In the genomic region with DNA sequence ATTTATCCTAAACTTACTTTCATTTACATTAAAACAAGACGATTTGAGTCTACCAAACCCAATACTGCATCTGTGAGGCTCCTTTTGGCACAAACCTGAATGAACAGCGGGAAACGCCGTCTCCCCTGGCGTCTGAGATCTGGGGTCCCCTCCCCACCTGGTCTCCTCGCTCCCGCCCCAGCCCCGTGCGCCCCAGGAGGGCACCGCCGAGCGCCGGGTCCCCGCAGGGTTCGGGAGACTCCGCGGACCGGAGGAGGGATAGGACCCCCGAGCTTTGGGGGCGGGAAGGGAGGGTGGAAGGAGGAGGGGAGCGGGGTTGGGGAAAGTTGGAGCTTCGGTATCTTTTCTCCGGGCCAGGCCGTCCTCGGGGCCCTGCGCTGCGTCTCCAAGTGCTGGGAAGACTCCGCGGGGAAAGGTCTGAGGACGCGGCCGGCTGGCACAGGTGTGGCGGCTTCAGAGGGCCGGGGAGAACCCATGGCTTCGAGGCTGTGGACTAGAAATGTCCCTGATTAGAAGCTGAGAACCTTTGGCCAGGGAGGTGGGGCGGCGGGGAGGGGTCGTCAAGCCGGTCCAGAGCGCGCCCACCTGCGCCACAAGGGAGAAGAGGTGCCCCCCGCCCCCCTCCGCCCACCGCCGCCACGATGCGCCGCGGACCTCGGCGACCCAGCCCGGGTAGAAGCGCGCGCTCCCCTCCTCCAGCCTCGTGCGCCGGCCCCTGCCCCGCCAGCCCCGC, we compare ENCODE assay signal across 8 cellular contexts. TPM values are rescaled to one million over a fixed set of nuclear protein-coding genes. Genes with fewer than 3 reads are reported as not detected.
A peak's percentile ranks its signal among the peaks of the same experiment; 100 is the strongest.
DNase-seq lines count a peak whose midpoint lies in the region; TF ChIP-seq lines count a peak whose summit lies in the region.

No MANE protein-coding gene starts in this region.

- TF ChIP-seq CTCF in tibial nerve (IDR thresholded peaks at IDR 0.05) = no peak

- no peak overlapping the region for H3K27ac Mint-ChIP-seq in activated CD4-positive, alpha-beta T cell treated with anti-CD3 and anti-CD28 coated beads, Interleukin-2, amount 10 ng/mL, durations not matched to agents 7 days and 5 days
- H3K27ac Mint-ChIP-seq in activated naive CD8-positive, alpha-beta T cell treated with anti-CD3 and anti-CD28 coated beads for 36 hours = peak overlapping the region; percentile 77

- peaks cover 21% of the 10 kb centered on the region for H3K4me1 Mint-ChIP-seq in activated CD4-positive, alpha-beta T cell treated with anti-CD3 and anti-CD28 coated beads, Interleukin-2, amount 10 ng/mL, durations not matched to agents 7 days and 5 days
- H3K4me1 Mint-ChIP-seq in activated naive CD8-positive, alpha-beta T cell treated with anti-CD3 and anti-CD28 coated beads for 36 hours = peaks cover 54% of the 10 kb centered on the region

- H3K36me3 Mint-ChIP-seq in activated CD4-positive, alpha-beta T cell treated with anti-CD3 and anti-CD28 coated beads, Interleukin-2, amount 10 ng/mL, durations not matched to agents 7 days and 5 days (ENCODE audit: low read depth) = no peaks in the 10 kb centered on the region
- peaks cover 27% of the 10 kb centered on the region for H3K36me3 Mint-ChIP-seq in activated naive CD8-positive, alpha-beta T cell treated with anti-CD3 and anti-CD28 coated beads for 36 hours

- peak overlapping the region in 2 of 4 donors; percentile 7 to 68 for H3K27ac ChIP-seq in tibial nerve

- H3K9me3 Mint-ChIP-seq in activated CD4-positive, alpha-beta T cell treated with anti-CD3 and anti-CD28 coated beads, Interleukin-2, amount 10 ng/mL, durations not matched to agents 7 days and 5 days = no peaks in the 10 kb centered on the region
- peaks cover 7% of the 10 kb centered on the region for H3K9me3 Mint-ChIP-seq in activated naive CD8-positive, alpha-beta T cell treated with anti-CD3 and anti-CD28 coated beads for 36 hours

- POLR2A ChIA-PET in activated CD4-positive, alpha-beta T cell treated with anti-CD3 and anti-CD28 coated beads, Interleukin-2, amount 10 ng/mL, durations not matched to agents 7 days and 5 days (lab: Charles Lee) = no interaction called here

- TF ChIP-seq POLR2A in tibial nerve (IDR thresholded peaks at IDR 0.05) = no peak

- no peaks in the 10 kb centered on the region for H3K36me3 ChIP-seq in tibial nerve

- 1 to 2% methylated on average over 43 to 53 of the region's 61 CpGs for WGBS in tibial nerve, 2 donors

- H3K27me3 Mint-ChIP-seq in activated CD4-positive, alpha-beta T cell treated with anti-CD3 and anti-CD28 coated beads, Interleukin-2, amount 10 ng/mL, durations not matched to agents 7 days and 5 days = peaks cover 47% of the 10 kb centered on the region
- peaks cover 5% of the 10 kb centered on the region for H3K27me3 Mint-ChIP-seq in activated naive CD8-positive, alpha-beta T cell treated with anti-CD3 and anti-CD28 coated beads for 36 hours

- peak overlapping the region; percentile 29 to 66 (median 38) for H3K4me3 ChIP-seq in tibial nerve

- CTCF ChIA-PET in activated CD4-positive, alpha-beta T cell treated with anti-CD3 and anti-CD28 coated beads, Interleukin-2, amount 10 ng/mL, durations not matched to agents 7 days and 5 days (lab: Charles Lee) = interaction anchor here (1.3 kb wide), 1 partner anchor 9 kb away, joined by 3 read pairs; no protein-coding TSS in a partner anchor

- no peak for DNase-seq in activated CD4-positive, alpha-beta T cell treated with anti-CD3 and anti-CD28 coated beads, Interleukin-2, amount 10 ng/mL, durations not matched to agents 7 days and 5 days
- DNase-seq in activated CD4-positive, alpha-beta T cell treated with anti-CD3 and anti-CD28 coated beads for 4 hours = no peak
- peak; percentile 24 for DNase-seq in activated naive CD8-positive, alpha-beta T cell treated with anti-CD3 and anti-CD28 coated beads for 36 hours
- DNase-seq in kidney glomerular epithelial cell (lab: John Stamatoyannopoulos, UW) = peak; percentile 1
- DNase-seq in tibial nerve (ENCODE audit: low spot score in 2 of 2) = peak in 1 of 2 donors; percentile 4
- DNase-seq in middle frontal gyrus (ENCODE audit: extremely low spot score, low spot score) = no peak
- no peak for DNase-seq in NCI-H1417 treated with DMSO at 0.1 percent for 48 hours (lab: John Stamatoyannopoulos, UW)
- DNase-seq in glomerular visceral epithelial cell (ENCODE audit: extremely low spot score) = no peak

- peaks cover 0 to 61% of the 10 kb centered on the region in 2 donors for H3K27me3 ChIP-seq in tibial nerve

- peaks cover 0 to 21% (median 4%) of the 10 kb centered on the region in 4 donors for H3K4me1 ChIP-seq in tibial nerve

- peaks cover 0 to under 1% (median 0%) of the 10 kb centered on the region in 4 donors for H3K9me3 ChIP-seq in tibial nerve

- TF ChIP-seq EP300 in tibial nerve (IDR thresholded peaks at IDR 0.05) = no peak

- H3K4me3 Mint-ChIP-seq in activated CD4-positive, alpha-beta T cell treated with anti-CD3 and anti-CD28 coated beads, Interleukin-2, amount 10 ng/mL, durations not matched to agents 7 days and 5 days = peak overlapping the region; percentile 62
- peak overlapping the region; percentile 81 for H3K4me3 Mint-ChIP-seq in activated naive CD8-positive, alpha-beta T cell treated with anti-CD3 and anti-CD28 coated beads for 36 hours

RNA-seq across cellular contexts. Expression of gene SNTG2, which starts 0.6 kb away (rescaled TPM):
- total RNA-seq in activated CD4-positive, alpha-beta T cell treated with anti-CD3 and anti-CD28 coated beads, Interleukin-2, amount 10 ng/mL, durations not matched to agents 7 days and 5 days = not detected
- 1 to 10 TPM; 3.6 to 3.8 TPM for total RNA-seq in activated naive CD8-positive, alpha-beta T cell treated with anti-CD3 and anti-CD28 coated beads for 36 hours
- total RNA-seq in tibial nerve = 10 to 100 TPM in 3 of 4 donors, 1 to 10 TPM in 1; 9.0 to 44.6 (median 30.8) TPM

Comparison
In these comparisons a context has a peak if more than half of its experiments do, and no peak if none do; other contexts are left out.
1. DNase-seq: peak in activated naive CD8-positive, alpha-beta T cell treated with anti-CD3 and anti-CD28 coated beads for 36 hours (single experiment) and kidney glomerular epithelial cell (single experiment); none in activated CD4-positive, alpha-beta T cell treated with anti-CD3 and anti-CD28 coated beads, Interleukin-2, amount 10 ng/mL, durations not matched to agents 7 days and 5 days (single experiment), activated CD4-positive, alpha-beta T cell treated with anti-CD3 and anti-CD28 coated beads for 4 hours (0 of 2), middle frontal gyrus (single experiment), NCI-H1417 treated with DMSO at 0.1 percent for 48 hours (single experiment) and glomerular visceral epithelial cell (single experiment).